In the genomic region with DNA sequence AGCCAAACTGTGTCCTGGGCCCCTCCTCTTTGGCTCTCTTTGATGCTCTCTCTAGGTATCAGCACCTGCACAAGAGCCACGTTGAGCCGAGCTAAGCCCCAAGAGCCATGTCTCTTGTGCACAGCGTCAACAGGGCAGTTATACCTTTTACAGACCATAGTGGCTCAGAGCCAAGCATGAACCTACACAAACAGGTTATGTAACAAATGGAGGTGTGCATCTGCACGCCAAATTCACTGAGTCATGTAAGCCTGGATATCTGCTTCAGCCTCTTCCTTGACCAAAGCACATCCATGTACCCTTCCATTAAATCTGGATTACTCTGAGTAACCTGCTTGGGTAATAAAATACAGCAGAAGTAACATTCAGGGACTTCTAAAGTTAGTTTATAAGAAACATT, we compare ENCODE assay signal across 20 cellular contexts.
DNase-seq lines count a peak whose midpoint lies in the region; ATAC-seq and TF ChIP-seq lines count a peak whose summit lies in the region.
"Had no signal": no experiment of that assay in that cellular context is flagged by ENCODE, and none has a peak within 500 bp of the region (broad histone marks: within the 10 kb centered on the region; RNA-seq: fewer than 3 reads in every experiment).

No MANE protein-coding gene starts in this region.

- H3K4me2 ChIP-seq in PC-9: no peak overlapping the region
- H3K4me2 ChIP-seq: A549, GM23338 had no signal

- no peaks in the 10 kb centered on the region for H3K4me1 Mint-ChIP-seq in MCF 10A (ENCODE audit: insufficient read depth, unreplicated experiment)
- no peaks in the 10 kb centered on the region for H3K4me1 Mint-ChIP-seq in stimulated activated memory B cell treated with anti-CD40 and anti-IgM and Interleukin-4, amounts not matched to agents 10 μg/mL and 1 μg/mL and 100 μg/mL, for 72 hours
- H3K4me1 Mint-ChIP-seq in mesothelial cell of epicardium: no peaks in the 10 kb centered on the region
- H3K4me1 Mint-ChIP-seq: CD4-positive, alpha-beta memory T cell; GM23338 had no signal

- H3K27me3 Mint-ChIP-seq in MCF 10A (ENCODE audit: insufficient read depth, unreplicated experiment) (no peaks in the 10 kb centered on the region), mesothelial cell of epicardium (ENCODE audit: low read depth) (no peaks in the 10 kb centered on the region)
- no peaks in the 10 kb centered on the region for H3K27me3 Mint-ChIP-seq in stimulated activated memory B cell treated with anti-CD40 and anti-IgM and Interleukin-4, amounts not matched to agents 10 μg/mL and 1 μg/mL and 100 μg/mL, for 72 hours
- H3K27me3 Mint-ChIP-seq: CD4-positive, alpha-beta memory T cell had no signal

- CTCF ChIA-PET in MCF 10A (lab: Yijun Ruan, JAX): no interaction called here
- CTCF ChIA-PET in PC-9 (lab: Charles Lee): no interaction called here

- H3K4me3 Mint-ChIP-seq in MCF 10A (ENCODE audit: unreplicated experiment): no peak overlapping the region
- H3K4me3 Mint-ChIP-seq in stimulated activated memory B cell treated with anti-CD40 and anti-IgM and Interleukin-4, amounts not matched to agents 10 μg/mL and 1 μg/mL and 100 μg/mL, for 72 hours: no peak overlapping the region
- H3K4me3 Mint-ChIP-seq in mesothelial cell of epicardium: no peak overlapping the region
- H3K4me3 Mint-ChIP-seq: CD4-positive, alpha-beta memory T cell; GM23338; HFFc6 had no signal

- peak; percentile 12 for DNase-seq in MCF 10A (ENCODE audit: unreplicated experiment)
- DNase-seq in breast epithelium (ENCODE audit: low spot score in 2 of 2): no peak
- no peak for DNase-seq in PC-9
- no peak for DNase-seq in Ammon's horn (ENCODE audit: low spot score)
- no peak for DNase-seq in mesothelial cell of epicardium (ENCODE audit: low spot score in 2 of 2, unreplicated experiment in 2 of 2)
- DNase-seq: 8988T; ACHN; AML-193; C1 segment of cervical spinal cord; Calu3; CD4-positive, alpha-beta memory T cell; COR-L47; DMS79; EL; GDM1; HFFc6 had no signal

- H3K4me1 ChIP-seq in breast epithelium (no peaks in the 10 kb centered on the region), PC-9 (replicated peaks; ENCODE audit: insufficient read depth) (no peaks in the 10 kb centered on the region)
- H3K4me1 ChIP-seq: A549, HAP-1 had no signal

- no peak for TF ChIP-seq CTCF in MCF 10A (IDR thresholded peaks at IDR 0.05; ENCODE audit: unreplicated experiment)
- no peak for TF ChIP-seq CTCF in breast epithelium (IDR thresholded peaks at IDR 0.05)
- TF ChIP-seq CTCF in PC-9 (conservative IDR thresholded peaks at IDR 0.05): no peak
- no peak for TF ChIP-seq CTCF in mesothelial cell of epicardium (IDR thresholded peaks at IDR 0.05; ENCODE audit: unreplicated experiment)

- H3K27ac Mint-ChIP-seq in MCF 10A (ENCODE audit: low read depth, unreplicated experiment): no peak overlapping the region
- no peak overlapping the region for H3K27ac Mint-ChIP-seq in stimulated activated memory B cell treated with anti-CD40 and anti-IgM and Interleukin-4, amounts not matched to agents 10 μg/mL and 1 μg/mL and 100 μg/mL, for 72 hours
- no peak overlapping the region for H3K27ac Mint-ChIP-seq in mesothelial cell of epicardium
- H3K27ac Mint-ChIP-seq: CD4-positive, alpha-beta memory T cell; GM23338; HFFc6 had no signal

- H3K79me2 ChIP-seq in PC-9 (ENCODE audit: low read depth): no peaks in the 10 kb centered on the region

- ATAC-seq in stimulated activated memory B cell treated with anti-CD40 and anti-IgM and Interleukin-4, amounts not matched to agents 10 μg/mL and 1 μg/mL and 100 μg/mL, for 72 hours: peak; percentile 20
- ATAC-seq: A549, GM23338 had no signal

- H3K27me3 ChIP-seq in breast epithelium (no peaks in the 10 kb centered on the region), PC-9 (ENCODE audit: insufficient read depth, low read depth) (no peaks in the 10 kb centered on the region)

- no peaks in the 10 kb centered on the region for H4K20me1 ChIP-seq in PC-9 (ENCODE audit: insufficient read depth)

- H3K9me2 ChIP-seq in PC-9 (ENCODE audit: insufficient read depth): peaks cover 3% of the 10 kb centered on the region; the same call in 1 of the 2 replicates

- no peaks in the 10 kb centered on the region for H3K9me3 ChIP-seq in breast epithelium
- no peaks in the 10 kb centered on the region for H3K9me3 ChIP-seq in PC-9 (ENCODE audit: insufficient read depth, low read depth)
- H3K9me3 ChIP-seq: HAP-1 had no signal

- TF ChIP-seq POLR2A in breast epithelium (IDR thresholded peaks at IDR 0.05): no peak

- H3K9me3 Mint-ChIP-seq in MCF 10A (ENCODE audit: unreplicated experiment): no peaks in the 10 kb centered on the region
- H3K9me3 Mint-ChIP-seq in stimulated activated memory B cell treated with anti-CD40 and anti-IgM and Interleukin-4, amounts not matched to agents 10 μg/mL and 1 μg/mL and 100 μg/mL, for 72 hours: no peaks in the 10 kb centered on the region
- peaks cover 17% of the 10 kb centered on the region for H3K9me3 Mint-ChIP-seq in mesothelial cell of epicardium
- H3K9me3 Mint-ChIP-seq: GM23338, HFFc6 had no signal

- BruUV-seq in MCF 10A (replicated peaks; lab: Mats Ljungman, UMichigan) (no TSS peak), PC-9 (replicated peaks; lab: Mats Ljungman, UMichigan) (no TSS peak)

- intact Hi-C loops in MCF 10A (cut with micrococcal nuclease): no loop called here
- intact Hi-C loops in breast epithelium (cut with DNase I; ENCODE audit: low total_unique reads): no loop called here
- intact Hi-C loops in PC-9 (cut with micrococcal nuclease; ENCODE audit: unreplicated experiment): no loop called here

- POLR2A ChIA-PET in MCF 10A (lab: Yijun Ruan, JAX) (no interaction called here), PC-9 (lab: Charles Lee; ENCODE audit: unreplicated experiment) (no interaction called here)

- H2AFZ ChIP-seq in PC-9: peak overlapping the region; percentile 48; the same call in 1 of the 2 replicates
- H2AFZ ChIP-seq: GM23338 had no signal

- no peaks in the 10 kb centered on the region for H3K36me3 ChIP-seq in breast epithelium
- no peaks in the 10 kb centered on the region for H3K36me3 ChIP-seq in PC-9 (ENCODE audit: low read depth)
- H3K36me3 ChIP-seq: HAP-1 had no signal

- H3K4me3 ChIP-seq in breast epithelium: no peak overlapping the region
- no peak overlapping the region for H3K4me3 ChIP-seq in PC-9
- H3K4me3 ChIP-seq: A549, GM23338, HAP-1 had no signal

- H3K36me3 Mint-ChIP-seq in MCF 10A (ENCODE audit: insufficient read depth, unreplicated experiment): no peaks in the 10 kb centered on the region
- no peaks in the 10 kb centered on the region for H3K36me3 Mint-ChIP-seq in stimulated activated memory B cell treated with anti-CD40 and anti-IgM and Interleukin-4, amounts not matched to agents 10 μg/mL and 1 μg/mL and 100 μg/mL, for 72 hours
- H3K36me3 Mint-ChIP-seq in mesothelial cell of epicardium: no peaks in the 10 kb centered on the region
- H3K36me3 Mint-ChIP-seq: CD4-positive, alpha-beta memory T cell had no signal

- H3K27ac ChIP-seq in breast epithelium: no peak overlapping the region
- H3K27ac ChIP-seq in PC-9: no peak overlapping the region
- H3K27ac ChIP-seq: A549 had no signal

- no peaks in the 10 kb centered on the region for H3F3A ChIP-seq in PC-9 (ENCODE audit: insufficient read depth, low read depth)
